In the genomic region with DNA sequence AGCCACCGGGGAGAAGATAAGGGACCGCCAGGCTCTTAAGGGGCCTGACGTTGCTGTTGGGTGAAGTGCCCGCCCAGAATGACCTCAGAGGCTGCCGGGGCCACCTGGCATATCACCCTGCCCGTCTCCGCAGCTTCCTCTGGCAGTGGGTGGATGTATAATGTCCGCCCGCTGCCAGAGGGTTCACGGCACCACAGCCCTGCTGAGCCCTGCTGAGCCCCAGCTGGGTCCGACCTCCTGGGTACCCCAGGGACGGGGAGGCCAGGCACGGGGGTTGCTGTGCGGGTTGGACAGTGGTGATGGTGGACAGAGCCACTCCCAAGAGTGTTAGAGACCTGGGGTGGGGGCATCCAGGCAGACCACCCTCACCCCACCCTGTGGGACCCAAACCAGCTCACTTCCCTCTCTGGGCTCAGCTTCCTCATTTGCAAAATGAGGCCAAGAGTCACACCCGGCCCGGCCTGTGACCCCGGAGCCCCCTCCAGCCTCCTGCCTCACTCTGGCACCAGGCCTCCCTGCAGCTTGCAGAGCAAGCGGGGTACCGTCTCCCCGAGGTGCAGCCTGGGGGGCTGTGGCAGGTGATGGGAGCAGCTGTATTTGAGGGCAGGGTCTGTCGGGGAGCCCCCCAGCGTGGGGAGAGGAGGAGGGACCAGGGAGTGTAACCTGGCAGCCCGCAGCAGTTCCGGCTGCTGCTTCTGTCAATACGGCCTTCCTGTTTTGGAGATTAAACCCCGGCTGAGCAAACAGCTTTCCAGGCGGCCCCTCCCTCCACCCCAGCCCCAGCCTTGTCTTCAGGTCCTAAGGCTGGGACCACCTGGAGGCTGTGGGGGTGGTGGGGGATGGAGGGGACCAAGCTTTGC, we compare ENCODE assay signal across 9 cellular contexts. TPM values are rescaled to one million over a fixed set of nuclear protein-coding genes. Genes with fewer than 3 reads are reported as not detected.
DNase-seq lines count a peak whose midpoint lies in the region; ATAC-seq and TF ChIP-seq lines count a peak whose summit lies in the region.
"Had no signal": no experiment of that assay in that cellular context is flagged by ENCODE, and none has a peak within 500 bp of the region (broad histone marks: within the 10 kb centered on the region; RNA-seq: fewer than 3 reads in every experiment).

No MANE protein-coding gene starts in this region.

- TF ChIP-seq CTCF in fibroblast of villous mesenchyme (IDR thresholded peaks at IDR 0.05; ENCODE audit: insufficient read depth, low read depth, low read length) = no peak
- TF ChIP-seq CTCF in stomach (IDR thresholded peaks at IDR 0.05) = no peak

- no peak for ATAC-seq in GM21526 (IDR thresholded peaks at IDR 0.05; ENCODE audit: low FRiP score, unreplicated experiment)

- TF ChIP-seq POLR2A in stomach (IDR thresholded peaks at IDR 0.05) = no peak

- H3K27ac ChIP-seq in stomach = peak overlapping the region; percentile 69 to 81 (median 75)
- H3K27ac ChIP-seq: cardiac muscle cell had no signal

- no peak for TF ChIP-seq EP300 in stomach (IDR thresholded peaks at IDR 0.05)

- H3K27me3 ChIP-seq in stomach = no peaks in the 10 kb centered on the region
- H3K27me3 ChIP-seq: cardiac muscle cell had no signal

- no peaks in the 10 kb centered on the region for H3K9me3 ChIP-seq in stomach

- WGBS in stomach, 5 donors = 12 to 36% (median 18%) methylated on average over 18 to 27 of the region's 27 CpGs

- intact Hi-C loops in stomach (cut with DNase I; ENCODE audit: low total_unique reads) = no loop called here

- H3K4me3 ChIP-seq in fibroblast of villous mesenchyme (ENCODE audit: low read depth, low read length) (no peak overlapping the region), stomach (peak overlapping the region in 2 of 4 donors; percentile 14)
- H3K4me3 ChIP-seq: cardiac muscle cell had no signal

- DNase-seq in GDM1 (lab: John Stamatoyannopoulos, UW) (peak; percentile 85), NCI-H1417 treated with DMSO at 0.1 percent for 48 hours (lab: John Stamatoyannopoulos, UW) (peak; percentile 63), fibroblast of villous mesenchyme (ENCODE audit: low read depth) (peak; percentile 26), stomach (peak; percentile 69), islet precursor cell (no peak), NCI-H526 treated with DMSO at 0.1 percent for 48 hours (lab: John Stamatoyannopoulos, UW) (no peak)
- peak; percentile 69 for DNase-seq in activated CD4-positive, CD25-positive, alpha-beta regulatory T cell treated with anti-CD3 and anti-CD28 coated beads, Interleukin-2, amount 50 U/mL, for 72 hours

- no peaks in the 10 kb centered on the region for H3K36me3 ChIP-seq in stomach
- H3K36me3 ChIP-seq: cardiac muscle cell had no signal

- peaks cover 31 to 57% (median 46%) of the 10 kb centered on the region in 4 donors for H3K4me1 ChIP-seq in stomach

RNA-seq across cellular contexts. Expression of gene LFNG, which starts 8.4 kb away (rescaled TPM):
- total RNA-seq in fibroblast of villous mesenchyme = 7.4 and 10.8 TPM in 2 replicates
- total RNA-seq in stomach = 100 to 1,000 TPM in 1 of 5 donors, 10 to 100 TPM in 3, 1 to 10 TPM in 1; 8.0 to 103 (median 36.2) TPM
- 10 to 100 TPM; 11.8 to 15.4 (median 14.1) TPM for polyA plus RNA-seq in stomach

RNA-seq across cellular contexts. Expression of gene GRIFIN, which starts 34.9 kb away (rescaled TPM):
- total RNA-seq in fibroblast of villous mesenchyme (not detected in 2 replicates), stomach (not detected)
- not detected for polyA plus RNA-seq in stomach
- total RNA-seq: cardiac muscle cell had no signal
- polyA plus RNA-seq: cardiac muscle cell had no signal

RNA-seq across cellular contexts. Expression of gene BRAT1, which starts 44.2 kb away (rescaled TPM):
- total RNA-seq in fibroblast of villous mesenchyme (23.3 and 27.7 TPM in 2 replicates), stomach (100 to 1,000 TPM in 1 of 5 donors, 10 to 100 TPM in 4; 16.3 to 119 (median 35.7) TPM)
- polyA plus RNA-seq in stomach = 10 to 100 TPM; 23.5 to 25.2 (median 23.5) TPM

RNA-seq across cellular contexts. Expression of gene IQCE, which starts 47.6 kb away (rescaled TPM):
- total RNA-seq in fibroblast of villous mesenchyme (13.2 and 13.4 TPM in 2 replicates), stomach (100 to 1,000 TPM in 1 of 5 donors, 10 to 100 TPM in 3, 1 to 10 TPM in 1; 1.8 to 248 (median 49.1) TPM)
- polyA plus RNA-seq in stomach = 10 to 100 TPM in 1 of 3 donors, 1 to 10 TPM in 2; 3.0 to 10.5 (median 7.5) TPM

Comparison
In these comparisons a context has a peak if more than half of its experiments do, and no peak if none do; other contexts are left out.
1. DNase-seq: peak in GDM1 (single experiment), NCI-H1417 treated with DMSO at 0.1 percent for 48 hours (single experiment), activated CD4-positive, CD25-positive, alpha-beta regulatory T cell treated with anti-CD3 and anti-CD28 coated beads, Interleukin-2, amount 50 U/mL, for 72 hours (single experiment), fibroblast of villous mesenchyme (single experiment) and stomach (single experiment); none in islet precursor cell (single experiment) and NCI-H526 treated with DMSO at 0.1 percent for 48 hours (single experiment).